8 cellular contexts compared by ENCODE assay signal in the genomic region with DNA sequence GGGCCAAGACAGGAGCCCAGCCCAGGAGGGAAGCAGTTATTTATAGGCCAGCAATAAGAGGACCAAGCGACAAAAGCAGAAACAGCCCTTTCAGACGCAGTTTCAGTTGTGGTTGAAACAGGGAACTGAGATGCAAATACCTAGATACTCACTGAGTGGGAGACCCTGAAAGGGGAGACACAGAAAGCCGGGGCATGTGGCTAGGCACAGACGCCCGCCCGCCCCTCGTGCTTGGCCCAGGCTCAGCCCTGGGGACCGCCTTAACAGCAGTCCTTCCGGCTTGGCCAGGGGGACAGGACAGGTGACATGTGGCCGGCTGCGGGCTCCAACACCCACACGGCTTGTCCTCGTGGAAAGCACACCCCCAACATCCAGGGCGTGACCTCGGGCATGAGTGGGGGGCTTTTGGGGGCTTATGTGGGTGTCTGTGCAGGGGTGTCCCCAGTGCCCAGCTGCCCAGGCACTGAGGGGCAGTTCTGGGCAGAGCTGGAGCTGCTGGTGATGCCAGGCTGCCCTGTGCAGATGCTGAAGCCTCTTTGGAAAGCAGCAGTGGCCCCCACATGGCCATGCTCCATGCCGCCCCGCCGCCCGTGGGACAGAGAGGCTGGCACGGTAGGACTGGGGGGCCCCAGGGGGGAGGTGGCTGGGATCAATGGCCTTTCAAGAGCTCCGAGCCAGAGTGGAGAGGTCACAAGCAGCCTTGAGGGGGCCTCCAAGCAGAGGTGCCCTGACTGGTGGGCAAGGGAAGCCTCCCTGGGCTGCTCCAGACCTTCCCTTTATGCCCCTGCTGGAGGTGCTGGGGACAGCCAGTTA. TPM values are rescaled to one million over a fixed set of nuclear protein-coding genes. Genes with fewer than 3 reads are reported as not detected.
DNase-seq lines count a peak whose midpoint lies in the region; ATAC-seq and TF ChIP-seq lines count a peak whose summit lies in the region.

No MANE protein-coding gene starts in this region.

- H3K27me3 ChIP-seq in gastrocnemius medialis (peaks cover 0 to 3% (median 0%) of the 10 kb centered on the region in 3 donors), stomach (peaks cover 0 to 27% (median 0%) of the 10 kb centered on the region in 3 donors)

- H3K27ac ChIP-seq in gastrocnemius medialis (no peak overlapping the region), stomach (no peak overlapping the region)

- in situ Hi-C loops in gastrocnemius medialis (cut with MboI; ENCODE audit: low sequenced_read_pairs in 4 of 4) = no loop called here

- DNase-seq in germinal center (ENCODE audit: low spot score) = peak; percentile 84
- no peak for DNase-seq in OCI-M2 (lab: John Stamatoyannopoulos, UW; ENCODE audit: unreplicated experiment)
- DNase-seq in gastrocnemius medialis = no peak
- no peak for DNase-seq in stomach

- TF ChIP-seq POLR2A in gastrocnemius medialis (IDR thresholded peaks at IDR 0.05) = no peak
- TF ChIP-seq POLR2A in stomach (IDR thresholded peaks at IDR 0.05) = no peak

- TF ChIP-seq CTCF in gastrocnemius medialis (IDR thresholded peaks at IDR 0.05 in 4 of 5, conservative IDR thresholded peaks at IDR 0.05 in 1 of 5) = no peak
- no peak for TF ChIP-seq CTCF in stomach (IDR thresholded peaks at IDR 0.05)

- H3K4me1 ChIP-seq in gastrocnemius medialis (no peaks in the 10 kb centered on the region), stomach (peaks cover under 1 to 13% (median 3%) of the 10 kb centered on the region in 4 donors)

- H3K9me3 ChIP-seq in gastrocnemius medialis (no peaks in the 10 kb centered on the region), stomach (peaks cover 0 to 7% (median 7%) of the 10 kb centered on the region in 4 donors)

- WGBS in stomach, 5 donors = 58 to 74% (median 72%) methylated on average over 9 to 21 of the region's 21 CpGs

- H3K36me3 ChIP-seq in gastrocnemius medialis = no peaks in the 10 kb centered on the region
- no peaks in the 10 kb centered on the region for H3K36me3 ChIP-seq in stomach

- intact Hi-C loops in gastrocnemius medialis (cut with DNase I; ENCODE audit: low total_unique reads) (no loop called here), stomach (cut with DNase I; ENCODE audit: low total_unique reads) (no loop called here)

- H3K4me3 ChIP-seq in gastrocnemius medialis = no peak overlapping the region
- no peak overlapping the region for H3K4me3 ChIP-seq in stomach

- TF ChIP-seq EP300 in stomach (IDR thresholded peaks at IDR 0.05) = no peak

- ATAC-seq in GM18499 (IDR thresholded peaks at IDR 0.05; ENCODE audit: insufficient read depth, unreplicated experiment) (peak; percentile 58), GM21619 (IDR thresholded peaks at IDR 0.05; ENCODE audit: unreplicated experiment) (peak; percentile 79), HG03571 (IDR thresholded peaks at IDR 0.05; ENCODE audit: unreplicated experiment) (peak; percentile 74), SK-N-SH treated with all-trans-retinoic acid at 6 μM for 48 hours (no peak), gastrocnemius medialis (no peak)

TF ChIP-seq in SK-N-SH treated with all-trans-retinoic acid at 6 μM for 48 hours, 23 proteins besides CTCF, POLR2A, EP300 and RAD21:
- no peak for TF ChIP-seq ARNTL (CRISPR knock-in tag; IDR thresholded peaks at IDR 0.05; ENCODE audit: borderline replicate concordance, low read depth)
- no peak for TF ChIP-seq SNAI2 (CRISPR knock-in tag; IDR thresholded peaks at IDR 0.05)
- TF ChIP-seq, protein P1, sequence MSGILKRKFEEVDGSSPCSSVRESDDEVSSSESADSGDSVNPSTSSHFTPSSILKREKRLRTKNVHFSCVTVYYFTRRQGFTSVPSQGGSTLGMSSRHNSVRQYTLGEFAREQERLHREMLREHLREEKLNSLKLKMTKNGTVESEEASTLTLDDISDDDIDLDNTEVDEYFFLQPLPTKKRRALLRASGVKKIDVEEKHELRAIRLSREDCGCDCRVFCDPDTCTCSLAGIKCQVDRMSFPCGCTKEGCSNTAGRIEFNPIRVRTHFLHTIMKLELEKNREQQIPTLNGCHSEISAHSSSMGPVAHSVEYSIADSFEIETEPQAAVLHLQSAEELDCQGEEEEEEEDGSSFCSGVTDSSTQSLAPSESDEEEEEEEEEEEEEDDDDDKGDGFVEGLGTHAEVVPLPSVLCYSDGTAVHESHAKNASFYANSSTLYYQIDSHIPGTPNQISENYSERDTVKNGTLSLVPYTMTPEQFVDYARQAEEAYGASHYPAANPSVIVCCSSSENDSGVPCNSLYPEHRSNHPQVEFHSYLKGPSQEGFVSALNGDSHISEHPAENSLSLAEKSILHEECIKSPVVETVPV (CRISPR knock-in tag; IDR thresholded peaks at IDR 0.05) = no peak
- TF ChIP-seq ESRRG (CRISPR knock-in tag; IDR thresholded peaks at IDR 0.05) = no peak
- TF ChIP-seq ISL1 (CRISPR knock-in tag; IDR thresholded peaks at IDR 0.05) = no peak

RNA-seq across cellular contexts. Expression of a gene that starts 2.1 kb away (rescaled TPM):
- total RNA-seq in gastrocnemius medialis (not detected), stomach (1 to 10 TPM in 1 of 5 donors, under 1 TPM in 1, not detected in 3; 0.14 to 2.6 TPM)
- 1 to 10 TPM in 1 of 3 donors, under 1 TPM in 1, not detected in 1; 0.70 to 1.7 TPM for polyA plus RNA-seq in stomach

RNA-seq across cellular contexts. Expression of a gene that starts 51.3 kb away (rescaled TPM):
- total RNA-seq in gastrocnemius medialis = 1 to 10 TPM; 2.0 to 8.6 (median 3.4) TPM
- total RNA-seq in stomach = 100 to 1,000 TPM in 1 of 5 donors, 10 to 100 TPM in 4; 11.0 to 117 (median 15.1) TPM
- polyA plus RNA-seq in stomach = 10 to 100 TPM in 1 of 3 donors, 1 to 10 TPM in 2; 1.5 to 46.3 (median 2.1) TPM

RNA-seq across cellular contexts. Expression of a gene that starts 58.8 kb away (rescaled TPM):
- total RNA-seq in gastrocnemius medialis (1 to 10 TPM in 3 of 4 donors, under 1 TPM in 1; 0.71 to 4.0 (median 3.3) TPM), stomach (1 to 10 TPM in 4 of 5 donors, not detected in 1; 3.5 to 8.7 (median 6.7) TPM)
- 10 to 100 TPM in 1 of 3 donors, 1 to 10 TPM in 2; 3.7 to 13.9 (median 4.2) TPM for polyA plus RNA-seq in stomach

Comparison
In these comparisons a context has a peak if more than half of its experiments do, and no peak if none do; other contexts are left out.
1. ATAC-seq: peak in GM18499 (single experiment), GM21619 (single experiment) and HG03571 (single experiment); none in SK-N-SH treated with all-trans-retinoic acid at 6 μM for 48 hours (single experiment) and gastrocnemius medialis (0 of 2).